Comparison of ENCODE assay signal across 12 cellular contexts in the genomic region with DNA sequence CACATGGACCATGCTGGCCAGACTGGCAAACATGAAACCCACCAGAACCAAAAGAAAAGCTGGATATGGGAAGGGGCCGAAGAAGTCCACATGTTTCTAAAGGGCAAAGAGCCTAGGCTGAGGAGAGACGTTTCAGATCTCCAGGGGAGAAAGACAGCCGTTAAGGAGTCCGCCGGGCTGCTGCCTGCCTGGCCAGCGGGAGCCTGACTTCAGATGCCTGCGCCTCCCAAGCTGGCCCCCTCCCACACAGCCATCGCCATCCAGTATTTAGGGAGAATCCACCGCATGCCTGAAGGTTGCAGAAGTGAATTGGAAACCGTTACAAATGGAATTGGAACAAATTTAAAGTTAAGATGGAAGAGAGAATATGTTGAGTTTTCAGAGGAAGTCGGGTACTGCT. TPM values are rescaled to one million over a fixed set of nuclear protein-coding genes. Genes with fewer than 3 reads are reported as not detected.
A peak's percentile ranks its signal among the peaks of the same experiment; 100 is the strongest.
DNase-seq lines count a peak whose midpoint lies in the region; ATAC-seq and TF ChIP-seq lines count a peak whose summit lies in the region.
"Had no signal": no experiment of that assay in that cellular context is flagged by ENCODE, and none has a peak within 500 bp of the region (broad histone marks: within the 10 kb centered on the region; RNA-seq: fewer than 3 reads in every experiment).

No MANE protein-coding gene starts in this region.

- H3K4me1 ChIP-seq in SJSA1 (replicated peaks) (peaks cover 43% of the 10 kb centered on the region), trophoblast cell (ENCODE audit: control insufficient read depth in 1 of 2, insufficient read depth in 2 of 2, low read length in 2 of 2) (peaks cover 10 to 29% of the 10 kb centered on the region in 2 experiments), A673 (ENCODE audit: insufficient read depth, low read length, poor library complexity, severe bottlenecking) (peaks cover 12% of the 10 kb centered on the region)

- H3K4me1 Mint-ChIP-seq in endothelial cell (ENCODE audit: unreplicated experiment), result peaks cover 8% of the 10 kb centered on the region

- intact Hi-C loops in A673 (cut with micrococcal nuclease; ENCODE audit: unreplicated experiment), result loop anchor here (10.0 kb wide), 1 partner anchor 323 kb away; no protein-coding TSS in a partner anchor

- H3K4me3 Mint-ChIP-seq in endothelial cell (ENCODE audit: unreplicated experiment), result peak overlapping the region; percentile 43

- no peak overlapping the region for H3K14ac ChIP-seq in trophoblast cell (ENCODE audit: low read length)

- H3K23ac ChIP-seq in trophoblast cell (ENCODE audit: low read length), result no peak overlapping the region

- H3K18ac ChIP-seq in trophoblast cell (ENCODE audit: low read length), result no peak overlapping the region

- no peaks in the 10 kb centered on the region for H3K9me3 ChIP-seq in SJSA1 (replicated peaks)
- H3K9me3 ChIP-seq in trophoblast cell (ENCODE audit: insufficient read depth, low read depth, low read length), result no peaks in the 10 kb centered on the region
- H3K9me3 ChIP-seq in A673 (ENCODE audit: low read depth, low read length, poor library complexity, severe bottlenecking), result no peaks in the 10 kb centered on the region
- H3K9me3 ChIP-seq: right atrium auricular region had no signal

- peak overlapping the region; percentile 20 for H3K4ac ChIP-seq in trophoblast cell (ENCODE audit: low read depth, low read length)

- H3K27me3 ChIP-seq in SJSA1 (replicated peaks) (no peaks in the 10 kb centered on the region), trophoblast cell (ENCODE audit: insufficient read depth, low read length) (no peaks in the 10 kb centered on the region), A673 (replicated peaks; ENCODE audit: insufficient read depth, low read depth, low read length, poor library complexity) (no peaks in the 10 kb centered on the region)

- POLR2A ChIA-PET in A673 (lab: Charles Lee; ENCODE audit: low non-redundant PET), result no interaction called here

- no peak overlapping the region for H2AK5ac ChIP-seq in trophoblast cell (ENCODE audit: low read length)

- no peaks in the 10 kb centered on the region for H3K9me3 Mint-ChIP-seq in endothelial cell (ENCODE audit: unreplicated experiment)

- H2BK5ac ChIP-seq in trophoblast cell (ENCODE audit: low read depth, low read length, poor library complexity), result no peak overlapping the region

- TF ChIP-seq CTCF in endothelial cell (IDR thresholded peaks at IDR 0.05; ENCODE audit: unreplicated experiment) (no peak), A673 (conservative IDR thresholded peaks at IDR 0.05; ENCODE audit: low read depth, low read length) (no peak)

- H3K27ac Mint-ChIP-seq in endothelial cell (ENCODE audit: unreplicated experiment), result no peak overlapping the region

- ATAC-seq in GM18867 (IDR thresholded peaks at IDR 0.05; ENCODE audit: unreplicated experiment), result no peak

- no peaks in the 10 kb centered on the region for H3K27me3 Mint-ChIP-seq in endothelial cell (ENCODE audit: unreplicated experiment)

- H4K12ac ChIP-seq in trophoblast cell (ENCODE audit: low read depth, low read length), result no peak overlapping the region

- no TSS peak for BruUV-seq in A673 (replicated peaks; lab: Mats Ljungman, UMichigan)

- peak; percentile 63 for DNase-seq in ELF-1 (ENCODE audit: low read depth, low spot score)
- no peak for DNase-seq in SJSA1 (ENCODE audit: low read depth in 1 of 2, low spot score in 2 of 2)
- DNase-seq in endothelial cell (ENCODE audit: low spot score), result no peak
- no peak for DNase-seq in trophoblast cell
- no peak for DNase-seq in anterior cingulate cortex (lab: John Stamatoyannopoulos, UW)
- no peak for DNase-seq in A673 (ENCODE audit: low spot score)
- DNase-seq in stimulated activated CD4-positive, alpha-beta T cell treated with anti-CD3 and anti-CD28 coated beads, Interleukin-2, amount 100 ng/mL, for 24 hours, result no peak
- DNase-seq: COR-L47, RPMI8226, substantia nigra had no signal

- H3K79me1 ChIP-seq in trophoblast cell (ENCODE audit: low read length), result peaks cover 18% of the 10 kb centered on the region

- no peak overlapping the region for H4K8ac ChIP-seq in trophoblast cell (ENCODE audit: low read depth, low read length)

- H2BK12ac ChIP-seq in trophoblast cell (ENCODE audit: low read length), result no peak overlapping the region

- no peak overlapping the region for H3K9ac ChIP-seq in trophoblast cell (ENCODE audit: low read length)

- H4K91ac ChIP-seq in trophoblast cell (ENCODE audit: low read depth, low read length), result no peak overlapping the region

- no peak overlapping the region for H2AFZ ChIP-seq in trophoblast cell (ENCODE audit: insufficient read depth, low read length, poor library complexity)

- peaks cover 10% of the 10 kb centered on the region for H3K79me2 ChIP-seq in trophoblast cell (ENCODE audit: control insufficient read depth, insufficient read depth, low read length, poor library complexity)

- H3K36me3 Mint-ChIP-seq in endothelial cell (ENCODE audit: low read depth, unreplicated experiment), result no peaks in the 10 kb centered on the region

- peak overlapping the region; percentile 11; the same call in 1 of the 2 replicates for H3K4me3 ChIP-seq in SJSA1
- no peak overlapping the region for H3K4me3 ChIP-seq in trophoblast cell (ENCODE audit: low read depth, low read length)
- H3K4me3 ChIP-seq in A673 (ENCODE audit: low read depth, low read length, poor library complexity, severe bottlenecking), result no peak overlapping the region
- H3K4me3 ChIP-seq: right atrium auricular region had no signal

- H3K36me3 ChIP-seq in SJSA1 (peaks cover 4% of the 10 kb centered on the region; the same call in 1 of the 2 replicates), trophoblast cell (ENCODE audit: control insufficient read depth in 1 of 2, insufficient read depth in 2 of 2, low read length in 2 of 2) (no peaks in the 10 kb centered on the region), A673 (ENCODE audit: insufficient read depth, low read length, poor library complexity, severe bottlenecking) (no peaks in the 10 kb centered on the region)
- H3K36me3 ChIP-seq: right atrium auricular region had no signal

- WGBS in trophoblast cell (ENCODE audit: extremely low coverage, insufficient coverage, insufficient read length), result no CpG with 5 or more reads among the region's 11 CpGs

- CTCF ChIA-PET in A673 (lab: Charles Lee), result no interaction called here

- H3K27ac ChIP-seq in SJSA1 (no peak overlapping the region), trophoblast cell (ENCODE audit: low read depth, low read length) (no peak overlapping the region), A673 (ENCODE audit: low read depth, low read length, poor library complexity, severe bottlenecking) (no peak overlapping the region)
- H3K27ac ChIP-seq: right atrium auricular region had no signal

- H2BK120ac ChIP-seq in trophoblast cell (ENCODE audit: insufficient read depth, low read length, poor library complexity), result no peak overlapping the region

- H3K4me2 ChIP-seq in trophoblast cell (ENCODE audit: low read length), result no peak overlapping the region

RNA-seq across cellular contexts. Expression of a gene that starts 2.9 kb away (rescaled TPM):
- total RNA-seq in SJSA1 (2014; rRNA removed; shearing (Covaris generic)), result 13.1 and 21.4 TPM in 2 replicates
- total RNA-seq in endothelial cell (ENCODE audit: unreplicated experiment), result 19.4 TPM
- polyA plus RNA-seq in trophoblast cell (2013), result 14.6 and 15.2 TPM in 2 replicates
- total RNA-seq in A673 (2021), result 26.9 and 33.0 TPM in 2 replicates
